Comparison of ENCODE assay signal across 33 cellular contexts in the genomic region with DNA sequence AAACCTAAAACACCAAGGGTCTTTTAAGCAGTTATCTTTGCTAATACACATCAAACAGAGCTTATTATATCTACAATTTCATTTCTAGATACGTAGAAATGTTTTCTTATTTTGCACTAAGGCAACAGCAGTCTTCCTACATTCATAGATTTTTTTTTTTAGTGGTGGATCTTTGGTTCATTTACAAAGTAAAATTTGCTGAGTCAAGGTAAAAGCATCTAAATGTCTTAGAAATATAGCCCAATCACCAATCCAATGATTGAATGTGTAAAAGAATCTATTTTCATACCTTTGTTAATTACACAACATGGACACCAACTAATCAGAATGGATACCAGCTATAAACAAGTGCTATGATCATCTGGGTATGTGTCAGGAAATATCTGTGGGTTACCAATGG.
"Had no signal": no experiment of that assay in that cellular context is flagged by ENCODE, and none has a peak within 500 bp of the region (broad histone marks: within the 10 kb centered on the region; RNA-seq: fewer than 3 reads in every experiment).

No MANE protein-coding gene starts in this region.

- H3K27ac ChIP-seq: adrenal gland, body of pancreas, brain microvascular endothelial cell, breast epithelium, VCaP had no signal

- H3K36me3 ChIP-seq: adrenal gland, brain microvascular endothelial cell, breast epithelium had no signal

- H3K9me3 ChIP-seq: adrenal gland, body of pancreas, breast epithelium had no signal

- FAIRE-seq: astrocyte, TTC549 had no signal

- H3K4me1 ChIP-seq: body of pancreas, breast epithelium had no signal

- H3K27me3 ChIP-seq: adrenal gland, body of pancreas, brain microvascular endothelial cell, breast epithelium had no signal

- H3K4me3 ChIP-seq: adrenal gland, body of pancreas, breast epithelium had no signal

- DNase-seq: activated B cell treated with CpG ODN at 0.5 μM for 24 hours; activated CD4-positive, alpha-beta memory T cell treated with anti-CD3 and anti-CD28 coated beads for 36 hours; activated CD4-positive, alpha-beta T cell treated with anti-CD3 and anti-CD28 coated beads for 4 hours; activated CD4-positive, alpha-beta T cell treated with anti-CD3 and anti-CD28 coated beads, Interleukin-2, amount 10 ng/mL, durations not matched to agents 24 days and 14 days; activated CD4-positive, alpha-beta T cell treated with anti-CD3 and anti-CD28 coated beads, Interleukin-2, amount 50 U/mL, for 1 hour; activated CD4-positive, alpha-beta T cell treated with anti-CD3 and anti-CD28 coated beads, Interleukin-2, amount 50 U/mL, for 4 hours; activated CD4-positive, CD25-positive, alpha-beta regulatory T cell treated with anti-CD3 and anti-CD28 coated beads, Interleukin-2, amount 50 U/mL, for 72 hours; activated CD8-positive, alpha-beta memory T cell treated with anti-CD3 and anti-CD28 coated beads, Interleukin-2, amount 50 U/mL, for 4 hours; activated CD8-positive, alpha-beta T cell treated with anti-CD3 and anti-CD28 coated beads for 36 hours; activated effector memory CD4-positive, alpha-beta T cell treated with anti-CD3 and anti-CD28 coated beads, Interleukin-2, amount 50 U/mL, for 16 hours; activated gamma-delta T cell treated with Interleukin-2 at 50 U/mL for 16 hours; activated naive CD4-positive, alpha-beta T cell; activated naive CD4-positive, alpha-beta T cell treated with anti-CD3 and anti-CD28 coated beads for 36 hours; activated naive CD4-positive, alpha-beta T cell treated with anti-CD3 and anti-CD28 coated beads, Interleukin-2, amount 50 U/mL, for 16 hours; activated naive CD8-positive, alpha-beta T cell treated with anti-CD3 and anti-CD28 coated beads for 36 hours; activated T-cell treated with anti-CD3 and anti-CD28 coated beads for 4 hours; activated T-cell treated with anti-CD3 and anti-CD28 coated beads, Interleukin-2, amount 50 U/mL, for 1 hour; activated T-cell treated with anti-CD3 and anti-CD28 coated beads, Interleukin-2, amount 50 U/mL, for 4 hours; activated T-cell treated with anti-CD3 and anti-CD28 coated beads, Interleukin-2, amount 50 U/mL, for 72 hours; adrenal gland; amniotic stem cell; aorta; body of pancreas; brain microvascular endothelial cell; central memory CD4-positive, alpha-beta T cell; T-helper 2 cell; T-helper 9 cell had no signal

- ATAC-seq: activated CD8-positive, alpha-beta T cell treated with anti-CD3 and anti-CD28 coated beads for 36 hours; activated naive CD4-positive, alpha-beta T cell treated with anti-CD3 and anti-CD28 coated beads, Interleukin-2, amount 50 U/mL, for 72 hours; activated T-cell treated with anti-CD3 and anti-CD28 coated beads, Interleukin-2, amount 50 U/mL, for 4 hours; activated T-cell treated with anti-CD3 and anti-CD28 coated beads, Interleukin-2, amount 50 U/mL, for 72 hours; activated T-helper 17 cell treated with anti-CD3 and anti-CD28 coated beads, Interleukin-2, amount 50 U/mL, for 72 hours; body of pancreas had no signal
